Comparison of ENCODE assay signal across 8 cellular contexts in the genomic region with DNA sequence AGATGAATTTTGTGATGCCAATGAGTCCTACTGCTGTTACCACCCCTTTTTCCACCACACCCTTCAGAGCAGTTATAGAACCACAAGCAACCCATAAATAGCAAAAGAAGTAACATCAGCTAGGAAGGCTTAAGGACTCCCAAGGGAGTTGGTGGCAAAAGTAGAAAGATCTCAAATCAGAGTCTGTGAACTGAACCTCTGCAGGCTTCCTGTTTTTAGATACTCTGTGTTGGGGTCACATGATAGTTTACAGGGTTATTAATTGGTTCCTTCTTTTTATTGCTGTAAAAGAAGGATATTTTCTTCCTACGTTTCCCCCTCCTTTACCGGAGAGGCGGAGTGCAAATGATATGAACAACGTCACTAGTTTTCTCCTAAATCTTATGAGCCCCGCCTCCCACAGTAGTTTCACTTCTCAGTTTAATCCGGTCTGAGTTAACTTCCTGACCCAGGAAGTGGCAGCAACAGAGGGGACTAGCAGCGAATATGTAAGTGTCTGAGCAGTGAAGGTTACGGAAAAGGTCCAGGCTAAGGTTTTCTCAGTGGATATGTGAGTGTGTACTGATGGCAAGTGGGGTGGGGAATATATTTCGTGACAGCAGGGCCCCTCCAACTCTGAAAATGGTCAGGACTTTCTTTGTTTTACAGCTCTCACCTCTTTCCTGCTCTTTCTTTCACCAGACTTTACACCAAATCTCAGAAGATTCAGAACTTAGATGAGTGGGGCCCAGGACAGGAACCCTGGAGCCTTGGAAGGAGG. TPM values are rescaled to one million over a fixed set of nuclear protein-coding genes. Genes with fewer than 3 reads are reported as not detected.
A peak's percentile ranks its signal among the peaks of the same experiment; 100 is the strongest.
DNase-seq lines count a peak whose midpoint lies in the region; ATAC-seq and TF ChIP-seq lines count a peak whose summit lies in the region.

A gene with protein sequence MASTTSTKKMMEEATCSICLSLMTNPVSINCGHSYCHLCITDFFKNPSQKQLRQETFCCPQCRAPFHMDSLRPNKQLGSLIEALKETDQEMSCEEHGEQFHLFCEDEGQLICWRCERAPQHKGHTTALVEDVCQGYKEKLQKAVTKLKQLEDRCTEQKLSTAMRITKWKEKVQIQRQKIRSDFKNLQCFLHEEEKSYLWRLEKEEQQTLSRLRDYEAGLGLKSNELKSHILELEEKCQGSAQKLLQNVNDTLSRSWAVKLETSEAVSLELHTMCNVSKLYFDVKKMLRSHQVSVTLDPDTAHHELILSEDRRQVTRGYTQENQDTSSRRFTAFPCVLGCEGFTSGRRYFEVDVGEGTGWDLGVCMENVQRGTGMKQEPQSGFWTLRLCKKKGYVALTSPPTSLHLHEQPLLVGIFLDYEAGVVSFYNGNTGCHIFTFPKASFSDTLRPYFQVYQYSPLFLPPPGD (plus strand): TSS at position 435 of the 760 bp plus-strand sequence. CDS start 3,721 bp downstream, outside the sequence.

- no peaks in the 10 kb centered on the region for H3K9me3 Mint-ChIP-seq in CD8-positive, alpha-beta T cell
- H3K9me3 Mint-ChIP-seq in activated naive CD8-positive, alpha-beta T cell treated with anti-CD3 and anti-CD28 coated beads, Interleukin-2, amount 10 ng/mL, durations not matched to agents 7 days and 5 days: peaks cover 7% of the 10 kb centered on the region

- no peaks in the 10 kb centered on the region for H3K9me3 ChIP-seq in CD8-positive, alpha-beta T cell (ENCODE audit: low read length)

- peaks cover 65% of the 10 kb centered on the region for H3K4me1 ChIP-seq in CD8-positive, alpha-beta T cell (ENCODE audit: insufficient read depth, low read length)

- H3K4me3 Mint-ChIP-seq in CD8-positive, alpha-beta T cell: peak within 1 kb of the TSS; percentile 95
- H3K4me3 Mint-ChIP-seq in activated naive CD8-positive, alpha-beta T cell treated with anti-CD3 and anti-CD28 coated beads, Interleukin-2, amount 10 ng/mL, durations not matched to agents 7 days and 5 days: peak within 1 kb of the TSS; percentile 98

- H3K36me3 ChIP-seq in CD8-positive, alpha-beta T cell (ENCODE audit: insufficient read depth, low read length): peaks cover 15% of the 10 kb centered on the region

- intact Hi-C loops in CD8-positive, alpha-beta T cell (cut with DNase I, micrococcal nuclease): loop anchor here (1.0 to 5.0 kb wide), 4 partner anchors 30 to 635 kb away; partner anchors contain the start of gene ABT1 (in 1 of the 2)
- intact Hi-C loops in left cardiac atrium (cut with DNase I): no loop called here

- ATAC-seq in CD8-positive, alpha-beta T cell: peak; percentile 86
- peak; percentile 82 for ATAC-seq in GM19395 (IDR thresholded peaks at IDR 0.05; ENCODE audit: unreplicated experiment)
- ATAC-seq in HG03520 (IDR thresholded peaks at IDR 0.05; ENCODE audit: unreplicated experiment): peak; percentile 67
- ATAC-seq in SK-N-SH treated with all-trans-retinoic acid at 6 μM for 48 hours: peak; percentile 90
- peak; percentile 91 for ATAC-seq in activated naive CD8-positive, alpha-beta T cell treated with anti-CD3 and anti-CD28 coated beads, Interleukin-2, amount 10 ng/mL, durations not matched to agents 7 days and 5 days (ENCODE audit: low read depth)
- ATAC-seq in left cardiac atrium: peak; percentile 93 to 96

- peak within 1 kb of the TSS; percentile 86 for H3K4me3 ChIP-seq in CD8-positive, alpha-beta T cell (ENCODE audit: low read depth, low read length)

- H3K36me3 Mint-ChIP-seq in CD8-positive, alpha-beta T cell: peaks cover 42% of the 10 kb centered on the region
- peaks cover 40% of the 10 kb centered on the region for H3K36me3 Mint-ChIP-seq in activated naive CD8-positive, alpha-beta T cell treated with anti-CD3 and anti-CD28 coated beads, Interleukin-2, amount 10 ng/mL, durations not matched to agents 7 days and 5 days

- CTCF ChIA-PET in CD8-positive, alpha-beta T cell (lab: Charles Lee): interaction anchor here (0.9 to 1.7 kb wide), 8 partner anchors 10 to 604 kb away, joined by 3 to 6 read pairs (median 3); no protein-coding TSS in a partner anchor

- POLR2A ChIA-PET in CD8-positive, alpha-beta T cell (lab: Charles Lee): interaction anchor here (0.6 to 2.8 kb wide), 10 partner anchors 10 to 141 kb away, joined by 3 to 15 read pairs (median 4); a partner anchor contains a TSS
- POLR2A ChIA-PET in activated naive CD8-positive, alpha-beta T cell treated with anti-CD3 and anti-CD28 coated beads, Interleukin-2, amount 10 ng/mL, durations not matched to agents 7 days and 5 days (lab: Charles Lee): interaction anchor here (0.9 to 2.6 kb wide), 11 partner anchors 14 to 81 kb away, joined by 3 to 17 read pairs (median 4); a partner anchor contains a TSS

- DNase-seq in CD8-positive, alpha-beta T cell: peak; percentile 50 to 84 (median 71)
- peak; percentile 51 for DNase-seq in activated naive CD8-positive, alpha-beta T cell treated with anti-CD3 and anti-CD28 coated beads, Interleukin-2, amount 10 ng/mL, durations not matched to agents 7 days and 5 days
- peak; percentile 75 for DNase-seq in left cardiac atrium
- DNase-seq in renal cortical epithelial cell (ENCODE audit: low read depth): peak; percentile 90
- no peak for DNase-seq in cerebellum (ENCODE audit: low spot score)

- no peaks in the 10 kb centered on the region for H3K27me3 Mint-ChIP-seq in CD8-positive, alpha-beta T cell (ENCODE audit: low read depth)
- no peaks in the 10 kb centered on the region for H3K27me3 Mint-ChIP-seq in activated naive CD8-positive, alpha-beta T cell treated with anti-CD3 and anti-CD28 coated beads, Interleukin-2, amount 10 ng/mL, durations not matched to agents 7 days and 5 days

- TF ChIP-seq CTCF in CD8-positive, alpha-beta T cell (IDR thresholded peaks at IDR 0.05): no peak

- H3K27ac ChIP-seq in CD8-positive, alpha-beta T cell (ENCODE audit: low read depth, low read length): peak within 1 kb of the TSS; percentile 91

- peak within 1 kb of the TSS; percentile 98 for H3K27ac Mint-ChIP-seq in CD8-positive, alpha-beta T cell
- peak within 1 kb of the TSS; percentile 98 for H3K27ac Mint-ChIP-seq in activated naive CD8-positive, alpha-beta T cell treated with anti-CD3 and anti-CD28 coated beads, Interleukin-2, amount 10 ng/mL, durations not matched to agents 7 days and 5 days

- H3K27me3 ChIP-seq in CD8-positive, alpha-beta T cell (ENCODE audit: insufficient read depth, low read length): no peaks in the 10 kb centered on the region

- peaks cover 82% of the 10 kb centered on the region for H3K4me1 Mint-ChIP-seq in CD8-positive, alpha-beta T cell (ENCODE audit: low read depth)
- H3K4me1 Mint-ChIP-seq in activated naive CD8-positive, alpha-beta T cell treated with anti-CD3 and anti-CD28 coated beads, Interleukin-2, amount 10 ng/mL, durations not matched to agents 7 days and 5 days: peaks cover 52% of the 10 kb centered on the region

TF ChIP-seq in SK-N-SH treated with all-trans-retinoic acid at 6 μM for 48 hours, 23 proteins besides CTCF, POLR2A, EP300 and RAD21 (continues in another document):
- TF ChIP-seq RARB (CRISPR knock-in tag; IDR thresholded peaks at IDR 0.05) (no peak), ESRRG (CRISPR knock-in tag; IDR thresholded peaks at IDR 0.05) (no peak), TCF4 (CRISPR knock-in tag; IDR thresholded peaks at IDR 0.05; ENCODE audit: borderline replicate concordance) (no peak), ARNTL (CRISPR knock-in tag; IDR thresholded peaks at IDR 0.05; ENCODE audit: borderline replicate concordance, low read depth) (no peak), CSDC2 (CRISPR knock-in tag; IDR thresholded peaks at IDR 0.05) (no peak), ZFP3 (CRISPR knock-in tag; IDR thresholded peaks at IDR 0.05) (no peak), ZFP30 (CRISPR knock-in tag; IDR thresholded peaks at IDR 0.05) (no peak), BACH2 (CRISPR knock-in tag; IDR thresholded peaks at IDR 0.05; ENCODE audit: borderline replicate concordance) (no peak)
- TF ChIP-seq, protein P1, sequence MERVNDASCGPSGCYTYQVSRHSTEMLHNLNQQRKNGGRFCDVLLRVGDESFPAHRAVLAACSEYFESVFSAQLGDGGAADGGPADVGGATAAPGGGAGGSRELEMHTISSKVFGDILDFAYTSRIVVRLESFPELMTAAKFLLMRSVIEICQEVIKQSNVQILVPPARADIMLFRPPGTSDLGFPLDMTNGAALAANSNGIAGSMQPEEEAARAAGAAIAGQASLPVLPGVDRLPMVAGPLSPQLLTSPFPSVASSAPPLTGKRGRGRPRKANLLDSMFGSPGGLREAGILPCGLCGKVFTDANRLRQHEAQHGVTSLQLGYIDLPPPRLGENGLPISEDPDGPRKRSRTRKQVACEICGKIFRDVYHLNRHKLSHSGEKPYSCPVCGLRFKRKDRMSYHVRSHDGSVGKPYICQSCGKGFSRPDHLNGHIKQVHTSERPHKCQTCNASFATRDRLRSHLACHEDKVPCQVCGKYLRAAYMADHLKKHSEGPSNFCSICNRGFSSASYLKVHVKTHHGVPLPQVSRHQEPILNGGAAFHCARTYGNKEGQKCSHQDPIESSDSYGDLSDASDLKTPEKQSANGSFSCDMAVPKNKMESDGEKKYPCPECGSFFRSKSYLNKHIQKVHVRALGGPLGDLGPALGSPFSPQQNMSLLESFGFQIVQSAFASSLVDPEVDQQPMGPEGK (CRISPR knock-in tag; IDR thresholded peaks at IDR 0.05; ENCODE audit: borderline replicate concordance): no peak

RNA-seq across cellular contexts. Expression of the gene that starts here (rescaled TPM):
- total RNA-seq in CD8-positive, alpha-beta T cell: 10 to 100 TPM; 13.2 to 13.6 TPM
- total RNA-seq in activated naive CD8-positive, alpha-beta T cell treated with anti-CD3 and anti-CD28 coated beads, Interleukin-2, amount 10 ng/mL, durations not matched to agents 7 days and 5 days: 10 to 100 TPM; 29.1 TPM
- 1 to 10 TPM; 4.7 to 5.3 TPM for total RNA-seq in left cardiac atrium
- 10.4 and 28.5 TPM in 2 replicates for total RNA-seq in renal cortical epithelial cell
- total RNA-seq in cerebellum: 0.73 TPM

Comparison
In these comparisons a context has a peak if more than half of its experiments do, and no peak if none do; other contexts are left out.
1. intact Hi-C loops: an anchor here in CD8-positive, alpha-beta T cell (1.0 to 5.0 kb wide); none called in left cardiac atrium.